Comparison of ENCODE assay signal across 10 cellular contexts in genomic region chr3:53256704-53257055, GRCh38. TPM values are rescaled to one million over a fixed set of nuclear protein-coding genes. Genes with fewer than 3 reads are reported as not detected.
A peak's percentile ranks its signal among the peaks of the same experiment; 100 is the strongest.
DNase-seq lines count a peak whose midpoint lies in the region; ATAC-seq and TF ChIP-seq lines count a peak whose summit lies in the region.
"Had no signal": no experiment of that assay in that cellular context is flagged by ENCODE, and none has a peak within 500 bp of the region (broad histone marks: within the 10 kb centered on the region; RNA-seq: fewer than 3 reads in every experiment).

No MANE protein-coding gene starts in this region.

- H3K56ac ChIP-seq in mesendoderm (ENCODE audit: low read length), result peak overlapping the region; percentile 46

- H3K9me3 ChIP-seq in left ventricle myocardium inferior (replicated peaks), result no peaks in the 10 kb centered on the region
- H3K9me3 ChIP-seq: adrenal gland had no signal

- DNase-seq in left ventricle myocardium inferior (no peak), left cardiac atrium (no peak), mesendoderm (no peak), type B pancreatic cell (ENCODE audit: extremely low spot score, unreplicated experiment) (no peak), HEK293T (ENCODE audit: extremely low spot score) (no peak), NCI-H2107 treated with DMSO at 0.1 percent for 48 hours (lab: John Stamatoyannopoulos, UW; ENCODE audit: unreplicated experiment) (no peak)
- DNase-seq: NCI-H1417 treated with DMSO at 0.1 percent for 48 hours had no signal

- no peak for TF ChIP-seq CTCF in left ventricle myocardium inferior (IDR thresholded peaks at IDR 0.05; ENCODE audit: borderline replicate concordance)
- no peak for TF ChIP-seq CTCF in type B pancreatic cell (conservative IDR thresholded peaks at IDR 0.05)

- H3K23ac ChIP-seq in mesendoderm (ENCODE audit: low read length), result no peak overlapping the region

- H3K79me2 ChIP-seq in mesendoderm (ENCODE audit: control insufficient read depth, insufficient read depth, low read length), result peaks cover 41% of the 10 kb centered on the region

- no peaks in the 10 kb centered on the region for H3K36me3 ChIP-seq in left ventricle myocardium inferior
- H3K36me3 ChIP-seq in mesendoderm (ENCODE audit: control insufficient read depth, insufficient read depth, low read length), result no peaks in the 10 kb centered on the region
- H3K36me3 ChIP-seq: adrenal gland had no signal

- POLR2A ChIA-PET in HEK293T (lab: Yijun Ruan, JAX), result no interaction called here

- no peak overlapping the region for H2BK120ac ChIP-seq in mesendoderm (ENCODE audit: low read depth, low read length)

- no peak overlapping the region for H3K4ac ChIP-seq in mesendoderm (ENCODE audit: low read depth, low read length)

- H3K4me1 Mint-ChIP-seq in activated T-helper 17 cell treated with anti-CD3 and anti-CD28 coated beads, Interleukin-2, amount 50 U/mL, for 72 hours, result peaks cover 13% of the 10 kb centered on the region
- H3K4me1 Mint-ChIP-seq in type B pancreatic cell (ENCODE audit: unreplicated experiment), result peaks cover 39% of the 10 kb centered on the region

- peaks cover 19% of the 10 kb centered on the region for H3K36me3 Mint-ChIP-seq in activated T-helper 17 cell treated with anti-CD3 and anti-CD28 coated beads, Interleukin-2, amount 50 U/mL, for 72 hours (ENCODE audit: low read depth)
- H3K36me3 Mint-ChIP-seq in type B pancreatic cell, result peaks cover 8% of the 10 kb centered on the region

- no peak overlapping the region for H3K9ac ChIP-seq in mesendoderm (ENCODE audit: low read length)

- H3K27me3 ChIP-seq in left ventricle myocardium inferior (ENCODE audit: low read depth), result no peaks in the 10 kb centered on the region
- H3K27me3 ChIP-seq in mesendoderm (ENCODE audit: insufficient read depth, low read length, poor library complexity), result no peaks in the 10 kb centered on the region
- H3K27me3 ChIP-seq: adrenal gland had no signal

- CTCF ChIA-PET in HEK293T (lab: Yijun Ruan, JAX), result no interaction called here

- H3K18ac ChIP-seq in mesendoderm (ENCODE audit: low read length), result no peak overlapping the region

- intact Hi-C loops in left ventricle myocardium inferior (cut with micrococcal nuclease), result no loop called here
- intact Hi-C loops in left cardiac atrium (cut with DNase I), result no loop called here

- no peaks in the 10 kb centered on the region for H3K27me3 Mint-ChIP-seq in activated T-helper 17 cell treated with anti-CD3 and anti-CD28 coated beads, Interleukin-2, amount 50 U/mL, for 72 hours
- no peaks in the 10 kb centered on the region for H3K27me3 Mint-ChIP-seq in type B pancreatic cell

- no peak overlapping the region for H3K27ac Mint-ChIP-seq in activated T-helper 17 cell treated with anti-CD3 and anti-CD28 coated beads, Interleukin-2, amount 50 U/mL, for 72 hours
- no peak overlapping the region for H3K27ac Mint-ChIP-seq in type B pancreatic cell

- no peak overlapping the region for H3K4me3 ChIP-seq in left ventricle myocardium inferior
- no peak overlapping the region for H3K4me3 ChIP-seq in mesendoderm (ENCODE audit: low read length)

- no peaks in the 10 kb centered on the region for H3K9me3 Mint-ChIP-seq in activated T-helper 17 cell treated with anti-CD3 and anti-CD28 coated beads, Interleukin-2, amount 50 U/mL, for 72 hours
- H3K9me3 Mint-ChIP-seq in type B pancreatic cell, result no peaks in the 10 kb centered on the region

- no peak overlapping the region for H2BK15ac ChIP-seq in mesendoderm (replicated peaks; ENCODE audit: low read depth)

- H3K4me1 ChIP-seq in left ventricle myocardium inferior (peaks cover 70% of the 10 kb centered on the region), mesendoderm (ENCODE audit: control insufficient read depth, low read depth, low read length) (peaks cover 17% of the 10 kb centered on the region)

- H3K27ac ChIP-seq in left ventricle myocardium inferior (replicated peaks), result peak overlapping the region; percentile 96
- H3K27ac ChIP-seq in mesendoderm (ENCODE audit: low read depth, low read length), result no peak overlapping the region

- H3K4me3 Mint-ChIP-seq in activated T-helper 17 cell treated with anti-CD3 and anti-CD28 coated beads, Interleukin-2, amount 50 U/mL, for 72 hours, result peak overlapping the region; percentile 90
- peak overlapping the region; percentile 81 for H3K4me3 Mint-ChIP-seq in type B pancreatic cell

- H4K8ac ChIP-seq in mesendoderm (ENCODE audit: low read depth, low read length), result no peak overlapping the region

- H3K79me1 ChIP-seq in mesendoderm (ENCODE audit: low read length), result no peaks in the 10 kb centered on the region

- no CpG with 5 or more reads among the region's 5 CpGs for WGBS in mesendoderm (ENCODE audit: extremely low coverage, insufficient coverage, low lambda C conversion rate)

- no peak overlapping the region for H4K5ac ChIP-seq in mesendoderm (ENCODE audit: low read length)

- ATAC-seq in left cardiac atrium, result no peak
- no peak for ATAC-seq in activated T-helper 17 cell treated with anti-CD3 and anti-CD28 coated beads, Interleukin-2, amount 50 U/mL, for 72 hours (replicated peaks)
- no peak for ATAC-seq in HG03521 (IDR thresholded peaks at IDR 0.05; ENCODE audit: unreplicated experiment)

- H2AK5ac ChIP-seq in mesendoderm (ENCODE audit: low read length), result no peak overlapping the region

- H2BK5ac ChIP-seq in mesendoderm (ENCODE audit: low read length), result no peak overlapping the region

- no peak overlapping the region for H3K4me2 ChIP-seq in mesendoderm (ENCODE audit: low read length)

TF ChIP-seq in HEK293T, 16 proteins besides CTCF, POLR2A, EP300 and RAD21:
- no peak for TF ChIP-seq CTBP1 (IDR thresholded peaks at IDR 0.05; ENCODE audit: borderline replicate concordance)
- TF ChIP-seq ARNT (IDR thresholded peaks at IDR 0.05), result no peak
- no peak for TF ChIP-seq FOXA1 (IDR thresholded peaks at IDR 0.05)
- no peak for TF ChIP-seq FOXK2 (IDR thresholded peaks at IDR 0.05)
- TF ChIP-seq HDGF (IDR thresholded peaks at IDR 0.05; ENCODE audit: borderline replicate concordance), result no peak
- no peak for TF ChIP-seq LEF1 (IDR thresholded peaks at IDR 0.05; ENCODE audit: borderline replicate concordance)
- TF ChIP-seq ELF4 (IDR thresholded peaks at IDR 0.05), result no peak
- no peak for TF ChIP-seq BHLHE40 (IDR thresholded peaks at IDR 0.05; ENCODE audit: borderline replicate concordance)
- TF ChIP-seq ZNF384 (IDR thresholded peaks at IDR 0.05), result no peak
- TF ChIP-seq SP1 (IDR thresholded peaks at IDR 0.05), result no peak
- no peak for TF ChIP-seq TARDBP (IDR thresholded peaks at IDR 0.05)
- TF ChIP-seq L3MBTL2 (conservative IDR thresholded peaks at IDR 0.05), result no peak
- TF ChIP-seq NFRKB (IDR thresholded peaks at IDR 0.05), result no peak
- no peak for TF ChIP-seq SUZ12 (IDR thresholded peaks at IDR 0.05)
- TF ChIP-seq, protein P1, sequence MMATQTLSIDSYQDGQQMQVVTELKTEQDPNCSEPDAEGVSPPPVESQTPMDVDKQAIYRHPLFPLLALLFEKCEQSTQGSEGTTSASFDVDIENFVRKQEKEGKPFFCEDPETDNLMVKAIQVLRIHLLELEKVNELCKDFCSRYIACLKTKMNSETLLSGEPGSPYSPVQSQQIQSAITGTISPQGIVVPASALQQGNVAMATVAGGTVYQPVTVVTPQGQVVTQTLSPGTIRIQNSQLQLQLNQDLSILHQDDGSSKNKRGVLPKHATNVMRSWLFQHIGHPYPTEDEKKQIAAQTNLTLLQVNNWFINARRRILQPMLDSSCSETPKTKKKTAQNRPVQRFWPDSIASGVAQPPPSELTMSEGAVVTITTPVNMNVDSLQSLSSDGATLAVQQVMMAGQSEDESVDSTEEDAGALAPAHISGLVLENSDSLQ (IDR thresholded peaks at IDR 0.05), result no peak
- no peak for TF ChIP-seq FOXM1 (IDR thresholded peaks at IDR 0.05; ENCODE audit: borderline replicate concordance)

RNA-seq across cellular contexts. Expression of gene TKT, which starts 0.9 kb away (rescaled TPM):
- total RNA-seq in left ventricle myocardium inferior, result 32.1 TPM
- total RNA-seq in left cardiac atrium, result 10 to 100 TPM; 91.0 to 92.4 TPM
- total RNA-seq in activated T-helper 17 cell treated with anti-CD3 and anti-CD28 coated beads, Interleukin-2, amount 50 U/mL, for 72 hours, result 100 to 1,000 TPM; 150 to 296 TPM
- 502 TPM for polyA plus RNA-seq in mesendoderm (2013, experiment 1 of 2)
- polyA plus RNA-seq in mesendoderm (2013, experiment 2 of 2), result 522 TPM
- total RNA-seq in type B pancreatic cell (ENCODE audit: low replicate concordance), result 318 and 518 TPM in 2 replicates
